Comparison of ENCODE assay signal across 8 cellular contexts in genomic region chr3:44339181-44339741, GRCh38. TPM values are rescaled to one million over a fixed set of nuclear protein-coding genes. Genes with fewer than 3 reads are reported as not detected.
A peak's percentile ranks its signal among the peaks of the same experiment; 100 is the strongest.
DNase-seq lines count a peak whose midpoint lies in the region; ATAC-seq and TF ChIP-seq lines count a peak whose summit lies in the region.

No MANE protein-coding gene starts in this region.

- H3K4me2 ChIP-seq in OCI-LY3 (ENCODE audit: low read length) (peak overlapping the region; percentile 67), osteoblast (ENCODE audit: insufficient read depth, low read length) (peak overlapping the region; percentile 85)

- no peak for DNase-seq in Caco-2
- DNase-seq in epithelial cell of prostate (ENCODE audit: low read depth, low spot score) = no peak
- DNase-seq in osteoblast (ENCODE audit: insufficient read length, low spot score, missing footprints) = no peak
- no peak for DNase-seq in occipital lobe (lab: John Stamatoyannopoulos, UW)
- DNase-seq in hippocampal formation (lab: John Stamatoyannopoulos, UW) = no peak
- DNase-seq in NCI-H510A treated with DMSO at 0.1 percent for 48 hours (lab: John Stamatoyannopoulos, UW) = no peak

- H3K9me3 ChIP-seq in Caco-2 (no peaks in the 10 kb centered on the region), OCI-LY3 (ENCODE audit: insufficient read depth, low read length) (no peaks in the 10 kb centered on the region), osteoblast (ENCODE audit: low read depth, low read length) (no peaks in the 10 kb centered on the region)

- CTCF ChIA-PET in Caco-2 (lab: Charles Lee) = no interaction called here

- no peak for ATAC-seq in HG03439 (IDR thresholded peaks at IDR 0.05; ENCODE audit: unreplicated experiment)

- H3K9me3 Mint-ChIP-seq in Caco-2 (ENCODE audit: unreplicated experiment) = no peaks in the 10 kb centered on the region

- H3K36me3 Mint-ChIP-seq in Caco-2 (ENCODE audit: insufficient read depth, unreplicated experiment) = peaks cover 22% of the 10 kb centered on the region

- peak overlapping the region; percentile 85 for H3K4me3 Mint-ChIP-seq in Caco-2 (ENCODE audit: unreplicated experiment)

- H4K20me1 ChIP-seq in OCI-LY3 (ENCODE audit: insufficient read depth, low read length) = peaks cover 5% of the 10 kb centered on the region; the same call in 1 of the 2 replicates
- no peaks in the 10 kb centered on the region for H4K20me1 ChIP-seq in osteoblast (ENCODE audit: insufficient read depth, low read length)

- no peaks in the 10 kb centered on the region for H3K27me3 ChIP-seq in Caco-2 (replicated peaks; ENCODE audit: control insufficient read depth, insufficient read depth, low read length)
- H3K27me3 ChIP-seq in OCI-LY3 (ENCODE audit: low read depth, low read length) = no peaks in the 10 kb centered on the region
- peaks cover 5% of the 10 kb centered on the region for H3K27me3 ChIP-seq in osteoblast (ENCODE audit: insufficient read depth, low read length)

- H3K27me3 Mint-ChIP-seq in Caco-2 (ENCODE audit: insufficient read depth, unreplicated experiment) = no peaks in the 10 kb centered on the region

- TF ChIP-seq CTCF in Caco-2 (IDR thresholded peaks at IDR 0.05; ENCODE audit: insufficient read depth in 1 of 2, low read depth in 1 of 2, low read length in 1 of 2, severe bottlenecking in 1 of 2, unreplicated experiment in 1 of 2) (no peak), OCI-LY3 (IDR thresholded peaks at IDR 0.05; ENCODE audit: low read depth, low read length) (no peak), osteoblast (IDR thresholded peaks at IDR 0.05; ENCODE audit: extremely low read depth, low read depth, low read length) (no peak)

- H3K4me1 Mint-ChIP-seq in Caco-2 (ENCODE audit: low read depth, unreplicated experiment) = peaks cover 7% of the 10 kb centered on the region

- H3K27ac Mint-ChIP-seq in Caco-2 (ENCODE audit: unreplicated experiment) = peak overlapping the region; percentile 86

- H3K9ac ChIP-seq in OCI-LY3 (ENCODE audit: low read length) = peak overlapping the region; percentile 80

- TSS peak; percentile 68 for BruUV-seq in Caco-2 (replicated peaks; lab: Mats Ljungman, UMichigan)

- H3K79me2 ChIP-seq in OCI-LY3 (ENCODE audit: low read length) (peaks cover 19% of the 10 kb centered on the region), osteoblast (ENCODE audit: insufficient read depth, low read length) (peaks cover 26% of the 10 kb centered on the region)

- H2AFZ ChIP-seq in OCI-LY3 (ENCODE audit: low read depth, low read length) (peak overlapping the region; percentile 87; the same call in 1 of the 2 replicates), osteoblast (ENCODE audit: low read length) (peak overlapping the region; percentile 98)

- H3K4me1 ChIP-seq in Caco-2 = no peaks in the 10 kb centered on the region; the same call in 1 of the 2 replicates
- peaks cover 17% of the 10 kb centered on the region for H3K4me1 ChIP-seq in OCI-LY3 (ENCODE audit: low read length)
- peaks cover 22% of the 10 kb centered on the region for H3K4me1 ChIP-seq in osteoblast (ENCODE audit: insufficient read depth, low read length)

- H3K27ac ChIP-seq in OCI-LY3 (ENCODE audit: low read length) (peak overlapping the region; percentile 73), epithelial cell of prostate (peak overlapping the region; percentile 76), osteoblast (ENCODE audit: low read depth, low read length) (peak overlapping the region; percentile 80)

- H3K4me3 ChIP-seq in Caco-2 (ENCODE audit: low read depth, low read length) (peak overlapping the region; percentile 73), OCI-LY3 (ENCODE audit: low read length) (peak overlapping the region; percentile 85), osteoblast (ENCODE audit: insufficient read depth, low read length) (peak overlapping the region; percentile 98)

- intact Hi-C loops in Caco-2 (cut with micrococcal nuclease; ENCODE audit: unreplicated experiment) = loop anchor here (10.0 kb wide), 1 partner anchor 66 kb away; no protein-coding TSS in a partner anchor

- POLR2A ChIA-PET in Caco-2 (lab: Charles Lee) = interaction anchor here (2.7 kb wide), 1 partner anchor 20 kb away, joined by 34 read pairs; no protein-coding TSS in a partner anchor

- no peaks in the 10 kb centered on the region for H3K36me3 ChIP-seq in Caco-2 (ENCODE audit: control insufficient read depth, insufficient read depth, low read length)
- no peaks in the 10 kb centered on the region for H3K36me3 ChIP-seq in OCI-LY3 (replicated peaks; ENCODE audit: low read depth, low read length)
- no peaks in the 10 kb centered on the region for H3K36me3 ChIP-seq in osteoblast (ENCODE audit: insufficient read depth, low read length)

RNA-seq across cellular contexts. Expression of gene TCAIM, which starts 0.7 kb away (rescaled TPM):
- total RNA-seq in Caco-2 (2022) (14.7 and 15.0 TPM in 2 replicates), osteoblast (28.9 and 33.7 TPM in 2 replicates), occipital lobe (60.5 TPM)
